11 cellular contexts compared by ENCODE assay signal in genomic region chr3:151925876-151926275, GRCh38. TPM values are rescaled to one million over a fixed set of nuclear protein-coding genes. Genes with fewer than 3 reads are reported as not detected.
DNase-seq lines count a peak whose midpoint lies in the region; ATAC-seq and TF ChIP-seq lines count a peak whose summit lies in the region.
"Had no signal": no experiment of that assay in that cellular context is flagged by ENCODE, and none has a peak within 500 bp of the region (broad histone marks: within the 10 kb centered on the region; RNA-seq: fewer than 3 reads in every experiment).

No MANE protein-coding gene starts in this region.

- H3K36me3 ChIP-seq in left lung: no peaks in the 10 kb centered on the region
- H3K36me3 ChIP-seq: BLaER1, SJCRH30 had no signal

- CTCF ChIA-PET in AG04450 (lab: Charles Lee): interaction anchor here (1.1 kb wide), 1 partner anchor 486 kb away, joined by 3 read pairs; no protein-coding TSS in a partner anchor
- CTCF ChIA-PET in T-cell (lab: Charles Lee): interaction anchor here in 1 of 2 donors (0.5 kb wide), 1 partner anchor 12 kb away, joined by 3 read pairs; no protein-coding TSS in a partner anchor

- no peak overlapping the region for H3K27ac ChIP-seq in AG04450 (ENCODE audit: low read depth, low read length)
- H3K27ac ChIP-seq in left lung: no peak overlapping the region
- H3K27ac ChIP-seq in caudate nucleus (ENCODE audit: low read depth, low read length): no peak overlapping the region
- H3K27ac ChIP-seq: BLaER1, SJCRH30 had no signal

- no peaks in the 10 kb centered on the region for H3K27me3 ChIP-seq in AG04450 (ENCODE audit: control insufficient read depth, insufficient read depth, low read length)
- H3K27me3 ChIP-seq in left lung: no peaks in the 10 kb centered on the region
- H3K27me3 ChIP-seq: BLaER1, SJCRH30 had no signal

- H3K27ac Mint-ChIP-seq in T-cell: no peak overlapping the region

- peaks cover 0 to 4% of the 10 kb centered on the region in 2 donors for H3K27me3 Mint-ChIP-seq in T-cell

- peaks cover 2% of the 10 kb centered on the region; the same call in 1 of the 2 replicates for H3K9me3 ChIP-seq in AG04450 (ENCODE audit: control insufficient read depth, insufficient read depth, low read length)
- H3K9me3 ChIP-seq in left lung: no peaks in the 10 kb centered on the region
- H3K9me3 ChIP-seq: SJCRH30 had no signal

- no peak overlapping the region for H3K4me3 Mint-ChIP-seq in T-cell

- intact Hi-C loops in left lung (cut with DNase I): no loop called here

- H3K4me3 ChIP-seq in AG04450 (ENCODE audit: low read depth, low read length) (no peak overlapping the region), cardiac fibroblast (replicated peaks in 1 of 2; ENCODE audit: low read depth in 2 of 2, low read length in 2 of 2) (no peak overlapping the region), left lung (no peak overlapping the region)
- H3K4me3 ChIP-seq: BLaER1, SJCRH30 had no signal

- no peaks in the 10 kb centered on the region for H3K4me1 ChIP-seq in left lung
- H3K4me1 ChIP-seq: BLaER1, SJCRH30 had no signal

- DNase-seq in AG04450 (ENCODE audit: low read depth, low spot score) (peak; percentile 45), LHCN-M2 (ENCODE audit: low read depth) (peak; percentile 79), cardiac fibroblast (ENCODE audit: low read depth in 2 of 2) (peak; percentile 66 to 75), left lung (no peak), T-cell (no peak), caudate nucleus (lab: John Stamatoyannopoulos, UW) (no peak), NCI-H1105 treated with DMSO at 0.1 percent for 48 hours (lab: John Stamatoyannopoulos, UW) (no peak)
- no peak for DNase-seq in activated CD4-positive, alpha-beta T cell treated with anti-CD3 and anti-CD28 coated beads for 48 hours
- DNase-seq: activated naive CD4-positive, alpha-beta T cell treated with anti-CD3 and anti-CD28 coated beads, Interleukin-2, amount 50 U/mL, for 16 hours had no signal

- peak; percentile 70 for ATAC-seq in left lung
- ATAC-seq in T-cell (replicated peaks in 1 of 4): no peak

- POLR2A ChIA-PET in AG04450 (lab: Yijun Ruan, JAX): no interaction called here
- POLR2A ChIA-PET in T-cell (lab: Charles Lee): no interaction called here

- no peak for TF ChIP-seq CTCF in AG04450 (IDR thresholded peaks at IDR 0.05; ENCODE audit: low read depth, low read length)
- TF ChIP-seq CTCF in cardiac fibroblast (IDR thresholded peaks at IDR 0.05; ENCODE audit: low read depth, low read length): no peak
- no peak for TF ChIP-seq CTCF in left lung (IDR thresholded peaks at IDR 0.05)

- H3K4me1 Mint-ChIP-seq in T-cell: no peaks in the 10 kb centered on the region

- no peaks in the 10 kb centered on the region for H3K36me3 Mint-ChIP-seq in T-cell

- H3K9me3 Mint-ChIP-seq in T-cell: no peaks in the 10 kb centered on the region

RNA-seq across cellular contexts. Expression of gene SUCNR1, which starts 52.4 kb away (rescaled TPM):
- polyA plus RNA-seq in AG04450 (2011; rRNA removed): 0.01 TPM in 1 of 2 replicates, not detected in the other
- not detected in 2 replicates for polyA minus RNA-seq in AG04450 (2011; rRNA and poly(A)+ RNA removed)
- total RNA-seq in LHCN-M2 (2014; rRNA removed) (0.06 TPM in 1 of 2 replicates, not detected in the other), left lung (1 to 10 TPM; 1.9 to 4.8 TPM), T-cell (not detected)
- not detected for polyA plus RNA-seq in LHCN-M2 (2012)

Comparison
In these comparisons a context has a peak if more than half of its experiments do, and no peak if none do; other contexts are left out.
1. DNase-seq: peak in AG04450 (single experiment), LHCN-M2 (single experiment) and cardiac fibroblast (2 of 2); none in left lung (0 of 2), T-cell (0 of 34), activated CD4-positive, alpha-beta T cell treated with anti-CD3 and anti-CD28 coated beads for 48 hours (single experiment), caudate nucleus (0 of 61) and NCI-H1105 treated with DMSO at 0.1 percent for 48 hours (single experiment).